ENCODE assay signal across 2 cellular contexts in genomic region chr6:3592371-3592941, GRCh38.
TF ChIP-seq lines count a peak whose summit lies in the region.

No MANE protein-coding gene starts in this region.

TF ChIP-seq in HCT116, 20 proteins besides CTCF, POLR2A, EP300 and RAD21 (continued from another document):
- TF ChIP-seq SRF (IDR thresholded peaks at IDR 0.05; ENCODE audit: low read depth) (no peak), TCF7L2 (IDR thresholded peaks at IDR 0.05; ENCODE audit: borderline replicate concordance, extremely low read depth, insufficient read depth, insufficient read length) (peak; percentile 26), CEBPB (IDR thresholded peaks at IDR 0.05; ENCODE audit: low read depth) (peak; percentile 99), ZBTB33 (IDR thresholded peaks at IDR 0.05; ENCODE audit: extremely low read depth, insufficient replicate concordance, low read length) (no peak), REST (IDR thresholded peaks at IDR 0.05; ENCODE audit: low read depth) (no peak)

TF ChIP-seq in SK-N-SH treated with all-trans-retinoic acid at 6 μM for 48 hours, 23 proteins besides CTCF, POLR2A, EP300 and RAD21 (continued from another document):
- no peak for TF ChIP-seq CREB5 (CRISPR knock-in tag; IDR thresholded peaks at IDR 0.05; ENCODE audit: low read depth)
